29 cellular contexts compared by ENCODE assay signal in genomic region chr5:12586406-12586805, GRCh38.
"Had no signal": no experiment of that assay in that cellular context is flagged by ENCODE, and none has a peak within 500 bp of the region (broad histone marks: within the 10 kb centered on the region; RNA-seq: fewer than 3 reads in every experiment).

No MANE protein-coding gene starts in this region.

- H3K27ac ChIP-seq: neutrophil, parathyroid adenoma, psoas muscle, skin epidermis, spleen, thoracic aorta, thyroid gland, tibial nerve, upper lobe of left lung, vagina had no signal

- H3K9me3 ChIP-seq: neutrophil, psoas muscle, thoracic aorta, thyroid gland, vagina had no signal

- H3K9ac ChIP-seq: parathyroid adenoma had no signal

- H3K27me3 ChIP-seq: neutrophil, spleen, thyroid gland, tibial nerve, upper lobe of left lung, vagina had no signal

- DNase-seq: naive thymus-derived CD8-positive, alpha-beta T cell; nephron progenitor cell; nucleus accumbens; posterior cingulate gyrus; psoas muscle; right cardiac atrium; spleen; stimulated activated CD4-positive, alpha-beta T cell treated with anti-CD3 and anti-CD28 coated beads, Interleukin-12 subunit alpha, Interleukin-12 subunit beta, amount 100 ng/mL, for 4 hours; stimulated activated CD4-positive, alpha-beta T cell treated with anti-CD3 and anti-CD28 coated beads, Interleukin-1b, Interleukin-23, amount 100 ng/mL, for 48 hours; stimulated activated CD4-positive, alpha-beta T cell treated with anti-CD3 and anti-CD28 coated beads, Interleukin-4, amount 100 ng/mL, for 1 hour; stimulated activated CD4-positive, alpha-beta T cell treated with anti-CD3 and anti-CD28 coated beads, Interleukin-4, amount 100 ng/mL, for 4 hours; stimulated activated CD8-positive, alpha-beta memory T cell treated with anti-CD3 and anti-CD28 coated beads, Interleukin-4, amount 100 ng/mL, for 48 hours; stimulated activated naive CD4-positive, alpha-beta T cell; stimulated activated naive CD8-positive, alpha-beta T cell treated with anti-CD3 and anti-CD28 coated beads, Interleukin-15, amount 100 ng/mL, for 72 hours; stimulated activated naive CD8-positive, alpha-beta T cell treated with anti-CD3 and anti-CD28 coated beads, Interleukin-15, Interleukin-2, amounts not matched to agents 100 U/mL and 50 U/mL, for 24 hours; thyroid gland; trophoblast cell; upper lobe of left lung had no signal

- H3K4me2 ChIP-seq: smooth muscle cell had no signal

- H3K36me3 ChIP-seq: neutrophil, spleen, thoracic aorta, thyroid gland, tibial nerve, upper lobe of left lung, vagina had no signal

- H3K79me2 ChIP-seq: parathyroid adenoma had no signal

- ATAC-seq: naive thymus-derived CD8-positive, alpha-beta T cell; natural killer cell treated with Interleukin-12 subunit alpha and Interleukin-12 subunit beta and Interleukin-15 and Interleukin-18, amount 100 ng/mL, for 72 hours; psoas muscle; right cardiac atrium; sciatic nerve; stimulated activated memory B cell treated with anti-CD40 and anti-IgM and Interleukin-4, amounts not matched to agents 10 μg/mL and 1 μg/mL and 100 μg/mL, for 72 hours; stimulated activated naive CD8-positive, alpha-beta T cell treated with anti-CD3 and anti-CD28 coated beads, Interleukin-15, amount 100 ng/mL, for 72 hours; stimulated activated naive CD8-positive, alpha-beta T cell treated with anti-CD3 and anti-CD28 coated beads, Interleukin-15, Interleukin-2, amounts not matched to agents 100 U/mL and 50 U/mL, for 24 hours had no signal

- H2AFZ ChIP-seq: parathyroid adenoma had no signal

- H3K4me3 ChIP-seq: psoas muscle, skin epidermis, smooth muscle cell, spleen, thoracic aorta, thyroid gland, tibial nerve, upper lobe of left lung, vagina had no signal

- H3K4me1 ChIP-seq: parathyroid adenoma, psoas muscle, spleen, thyroid gland, tibial nerve, upper lobe of left lung, vagina had no signal

- FAIRE-seq: urothelium cell line had no signal
